ENCODE assay signal across 1 cellular context in the genomic region with DNA sequence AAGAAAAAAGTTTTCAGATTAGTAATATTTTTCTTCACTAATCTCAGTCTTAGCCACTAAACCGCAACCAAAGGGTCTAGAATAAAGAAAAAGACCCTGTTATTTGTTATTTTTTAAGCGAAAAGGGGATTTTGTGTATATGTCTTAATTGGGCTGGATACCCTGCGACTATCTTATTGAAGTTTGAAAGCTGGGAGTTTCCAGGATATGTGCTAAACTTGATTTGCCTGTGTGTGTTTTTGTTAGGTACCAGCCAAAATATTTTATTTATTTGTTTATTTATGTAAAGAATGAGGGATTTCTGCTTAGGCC.
A peak's percentile ranks its signal among the peaks of the same experiment; 100 is the strongest.
TF ChIP-seq lines count a peak whose summit lies in the region.

No MANE protein-coding gene starts in this region.

TF ChIP-seq in GM12878, 131 proteins besides CTCF, POLR2A, EP300 and RAD21 (continued from another document):
- TF ChIP-seq, protein P1, sequence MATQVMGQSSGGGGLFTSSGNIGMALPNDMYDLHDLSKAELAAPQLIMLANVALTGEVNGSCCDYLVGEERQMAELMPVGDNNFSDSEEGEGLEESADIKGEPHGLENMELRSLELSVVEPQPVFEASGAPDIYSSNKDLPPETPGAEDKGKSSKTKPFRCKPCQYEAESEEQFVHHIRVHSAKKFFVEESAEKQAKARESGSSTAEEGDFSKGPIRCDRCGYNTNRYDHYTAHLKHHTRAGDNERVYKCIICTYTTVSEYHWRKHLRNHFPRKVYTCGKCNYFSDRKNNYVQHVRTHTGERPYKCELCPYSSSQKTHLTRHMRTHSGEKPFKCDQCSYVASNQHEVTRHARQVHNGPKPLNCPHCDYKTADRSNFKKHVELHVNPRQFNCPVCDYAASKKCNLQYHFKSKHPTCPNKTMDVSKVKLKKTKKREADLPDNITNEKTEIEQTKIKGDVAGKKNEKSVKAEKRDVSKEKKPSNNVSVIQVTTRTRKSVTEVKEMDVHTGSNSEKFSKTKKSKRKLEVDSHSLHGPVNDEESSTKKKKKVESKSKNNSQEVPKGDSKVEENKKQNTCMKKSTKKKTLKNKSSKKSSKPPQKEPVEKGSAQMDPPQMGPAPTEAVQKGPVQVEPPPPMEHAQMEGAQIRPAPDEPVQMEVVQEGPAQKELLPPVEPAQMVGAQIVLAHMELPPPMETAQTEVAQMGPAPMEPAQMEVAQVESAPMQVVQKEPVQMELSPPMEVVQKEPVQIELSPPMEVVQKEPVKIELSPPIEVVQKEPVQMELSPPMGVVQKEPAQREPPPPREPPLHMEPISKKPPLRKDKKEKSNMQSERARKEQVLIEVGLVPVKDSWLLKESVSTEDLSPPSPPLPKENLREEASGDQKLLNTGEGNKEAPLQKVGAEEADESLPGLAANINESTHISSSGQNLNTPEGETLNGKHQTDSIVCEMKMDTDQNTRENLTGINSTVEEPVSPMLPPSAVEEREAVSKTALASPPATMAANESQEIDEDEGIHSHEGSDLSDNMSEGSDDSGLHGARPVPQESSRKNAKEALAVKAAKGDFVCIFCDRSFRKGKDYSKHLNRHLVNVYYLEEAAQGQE (IDR thresholded peaks at IDR 0.05; ENCODE audit: low read depth, low read length) = no peak
- no peak for TF ChIP-seq YY1 (IDR thresholded peaks at IDR 0.05; ENCODE audit: low read depth, low read length)
- TF ChIP-seq ZSCAN29 (IDR thresholded peaks at IDR 0.05) = no peak
- no peak for TF ChIP-seq BMI1 (IDR thresholded peaks at IDR 0.05; ENCODE audit: borderline replicate concordance)
- TF ChIP-seq NR2C2 (IDR thresholded peaks at IDR 0.05; ENCODE audit: borderline replicate concordance, control insufficient read depth, insufficient read length, low read depth) = no peak
- TF ChIP-seq SP1 (IDR thresholded peaks at IDR 0.05; ENCODE audit: low read depth, low read length) = no peak
- no peak for TF ChIP-seq FOS (IDR thresholded peaks at IDR 0.05; ENCODE audit: borderline replicate concordance, extremely low read depth, insufficient read length)
- TF ChIP-seq CREM (IDR thresholded peaks at IDR 0.05; ENCODE audit: low read depth) = no peak
- 0 out of 2 replicates have a peak, but pooled peaks have one; percentile 19 for TF ChIP-seq MLLT1 (IDR thresholded peaks at IDR 0.05)
- peak; percentile 43; the same call in 1 of the 2 replicates for TF ChIP-seq MTA3 (IDR thresholded peaks at IDR 0.05; ENCODE audit: borderline replicate concordance, low read length)
- TF ChIP-seq MEF2A (IDR thresholded peaks at IDR 0.05; ENCODE audit: insufficient read depth, low read depth, low read length) = no peak
- TF ChIP-seq EGR1 (IDR thresholded peaks at IDR 0.05; ENCODE audit: borderline replicate concordance in 1 of 2, low read depth in 2 of 2, low read length in 2 of 2) = no peak
- TF ChIP-seq NFXL1 (IDR thresholded peaks at IDR 0.05; ENCODE audit: borderline replicate concordance) = no peak
- no peak for TF ChIP-seq JUND (IDR thresholded peaks at IDR 0.05; ENCODE audit: low read depth, low read length)
- no peak for TF ChIP-seq SUZ12 (IDR thresholded peaks at IDR 0.05; ENCODE audit: unreplicated experiment)
- no peak for TF ChIP-seq HCFC1 (IDR thresholded peaks at IDR 0.05; ENCODE audit: low read length)
- no peak for TF ChIP-seq RELA (IDR thresholded peaks at IDR 0.05; ENCODE audit: borderline replicate concordance, partially characterized antibody)
- TF ChIP-seq, protein P2, sequence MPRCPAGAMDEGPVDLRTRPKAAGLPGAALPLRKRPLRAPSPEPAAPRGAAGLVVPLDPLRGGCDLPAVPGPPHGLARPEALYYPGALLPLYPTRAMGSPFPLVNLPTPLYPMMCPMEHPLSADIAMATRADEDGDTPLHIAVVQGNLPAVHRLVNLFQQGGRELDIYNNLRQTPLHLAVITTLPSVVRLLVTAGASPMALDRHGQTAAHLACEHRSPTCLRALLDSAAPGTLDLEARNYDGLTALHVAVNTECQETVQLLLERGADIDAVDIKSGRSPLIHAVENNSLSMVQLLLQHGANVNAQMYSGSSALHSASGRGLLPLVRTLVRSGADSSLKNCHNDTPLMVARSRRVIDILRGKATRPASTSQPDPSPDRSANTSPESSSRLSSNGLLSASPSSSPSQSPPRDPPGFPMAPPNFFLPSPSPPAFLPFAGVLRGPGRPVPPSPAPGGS (IDR thresholded peaks at IDR 0.05; ENCODE audit: borderline replicate concordance, insufficient read depth, low read depth, low read length, poor library complexity, severe bottlenecking) = no peak
- no peak for TF ChIP-seq SUPT20H (IDR thresholded peaks at IDR 0.05; ENCODE audit: borderline replicate concordance, control insufficient read depth, low read depth, low read length)
- no peak for TF ChIP-seq SMAD5 (IDR thresholded peaks at IDR 0.05; ENCODE audit: low read depth)
- TF ChIP-seq, protein P3, sequence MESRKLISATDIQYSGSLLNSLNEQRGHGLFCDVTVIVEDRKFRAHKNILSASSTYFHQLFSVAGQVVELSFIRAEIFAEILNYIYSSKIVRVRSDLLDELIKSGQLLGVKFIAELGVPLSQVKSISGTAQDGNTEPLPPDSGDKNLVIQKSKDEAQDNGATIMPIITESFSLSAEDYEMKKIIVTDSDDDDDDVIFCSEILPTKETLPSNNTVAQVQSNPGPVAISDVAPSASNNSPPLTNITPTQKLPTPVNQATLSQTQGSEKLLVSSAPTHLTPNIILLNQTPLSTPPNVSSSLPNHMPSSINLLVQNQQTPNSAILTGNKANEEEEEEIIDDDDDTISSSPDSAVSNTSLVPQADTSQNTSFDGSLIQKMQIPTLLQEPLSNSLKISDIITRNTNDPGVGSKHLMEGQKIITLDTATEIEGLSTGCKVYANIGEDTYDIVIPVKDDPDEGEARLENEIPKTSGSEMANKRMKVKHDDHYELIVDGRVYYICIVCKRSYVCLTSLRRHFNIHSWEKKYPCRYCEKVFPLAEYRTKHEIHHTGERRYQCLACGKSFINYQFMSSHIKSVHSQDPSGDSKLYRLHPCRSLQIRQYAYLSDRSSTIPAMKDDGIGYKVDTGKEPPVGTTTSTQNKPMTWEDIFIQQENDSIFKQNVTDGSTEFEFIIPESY (IDR thresholded peaks at IDR 0.05) = no peak
- no peak for TF ChIP-seq MYB (IDR thresholded peaks at IDR 0.05; ENCODE audit: borderline replicate concordance, low read depth, low read length)
- TF ChIP-seq FOXM1 (IDR thresholded peaks at IDR 0.05; ENCODE audit: low read depth, low read length) = 0 out of 2 replicates have a peak, but pooled peaks have one; percentile 21
- no peak for TF ChIP-seq POU2F2 (IDR thresholded peaks at IDR 0.05; ENCODE audit: borderline replicate concordance, low read depth, low read length)
- no peak for TF ChIP-seq MEF2B (IDR thresholded peaks at IDR 0.05; ENCODE audit: partially characterized antibody, poor library complexity, severe bottlenecking)
- 0 out of 2 replicates have a peak, but pooled peaks have one; percentile 24 for TF ChIP-seq CBFB (IDR thresholded peaks at IDR 0.05; ENCODE audit: low read depth)
- no peak for TF ChIP-seq DPF2 (IDR thresholded peaks at IDR 0.05)
- TF ChIP-seq IKZF2 (IDR thresholded peaks at IDR 0.05) = peak in 1 of 2 experiments; percentile 7; a peak in 1 of 4 replicates
- TF ChIP-seq SRF (IDR thresholded peaks at IDR 0.05; ENCODE audit: low read depth in 2 of 2, low read length in 2 of 2) = no peak
- no peak for TF ChIP-seq ASH2L (IDR thresholded peaks at IDR 0.05; ENCODE audit: borderline replicate concordance, low read depth)
- no peak for TF ChIP-seq E4F1 (IDR thresholded peaks at IDR 0.05; ENCODE audit: borderline replicate concordance, partially characterized antibody)
- TF ChIP-seq TCF7 (IDR thresholded peaks at IDR 0.05; ENCODE audit: borderline replicate concordance) = no peak
- TF ChIP-seq RB1 (IDR thresholded peaks at IDR 0.05; ENCODE audit: borderline replicate concordance) = no peak
- TF ChIP-seq, protein P4, sequence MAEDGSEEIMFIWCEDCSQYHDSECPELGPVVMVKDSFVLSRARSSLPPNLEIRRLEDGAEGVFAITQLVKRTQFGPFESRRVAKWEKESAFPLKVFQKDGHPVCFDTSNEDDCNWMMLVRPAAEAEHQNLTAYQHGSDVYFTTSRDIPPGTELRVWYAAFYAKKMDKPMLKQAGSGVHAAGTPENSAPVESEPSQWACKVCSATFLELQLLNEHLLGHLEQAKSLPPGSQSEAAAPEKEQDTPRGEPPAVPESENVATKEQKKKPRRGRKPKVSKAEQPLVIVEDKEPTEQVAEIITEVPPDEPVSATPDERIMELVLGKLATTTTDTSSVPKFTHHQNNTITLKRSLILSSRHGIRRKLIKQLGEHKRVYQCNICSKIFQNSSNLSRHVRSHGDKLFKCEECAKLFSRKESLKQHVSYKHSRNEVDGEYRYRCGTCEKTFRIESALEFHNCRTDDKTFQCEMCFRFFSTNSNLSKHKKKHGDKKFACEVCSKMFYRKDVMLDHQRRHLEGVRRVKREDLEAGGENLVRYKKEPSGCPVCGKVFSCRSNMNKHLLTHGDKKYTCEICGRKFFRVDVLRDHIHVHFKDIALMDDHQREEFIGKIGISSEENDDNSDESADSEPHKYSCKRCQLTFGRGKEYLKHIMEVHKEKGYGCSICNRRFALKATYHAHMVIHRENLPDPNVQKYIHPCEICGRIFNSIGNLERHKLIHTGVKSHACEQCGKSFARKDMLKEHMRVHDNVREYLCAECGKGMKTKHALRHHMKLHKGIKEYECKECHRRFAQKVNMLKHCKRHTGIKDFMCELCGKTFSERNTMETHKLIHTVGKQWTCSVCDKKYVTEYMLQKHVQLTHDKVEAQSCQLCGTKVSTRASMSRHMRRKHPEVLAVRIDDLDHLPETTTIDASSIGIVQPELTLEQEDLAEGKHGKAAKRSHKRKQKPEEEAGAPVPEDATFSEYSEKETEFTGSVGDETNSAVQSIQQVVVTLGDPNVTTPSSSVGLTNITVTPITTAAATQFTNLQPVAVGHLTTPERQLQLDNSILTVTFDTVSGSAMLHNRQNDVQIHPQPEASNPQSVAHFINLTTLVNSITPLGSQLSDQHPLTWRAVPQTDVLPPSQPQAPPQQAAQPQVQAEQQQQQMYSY (CRISPR knock-in tag; IDR thresholded peaks at IDR 0.05) = no peak
- no peak for TF ChIP-seq KDM1A (IDR thresholded peaks at IDR 0.05; ENCODE audit: borderline replicate concordance)
